28 cellular contexts compared by ENCODE assay signal in the genomic region with DNA sequence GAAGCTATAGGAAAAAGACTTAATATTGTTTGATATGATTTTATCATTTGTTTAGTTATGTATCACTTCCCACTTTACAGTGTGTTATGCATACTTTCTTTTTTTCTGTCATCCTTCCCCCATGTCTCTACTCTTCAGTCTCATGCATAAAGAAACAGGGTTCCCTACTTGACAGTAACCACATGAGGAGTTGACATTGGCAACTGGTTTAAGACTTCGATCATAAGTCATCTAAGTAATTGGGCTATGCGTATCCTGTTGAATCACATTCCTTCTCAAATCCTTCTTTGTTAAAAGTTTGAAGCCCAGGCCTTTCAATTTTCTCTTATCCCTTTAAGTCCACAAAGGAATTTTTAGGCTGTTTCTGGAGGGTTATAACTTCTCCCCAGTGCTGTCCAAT.
DNase-seq lines count a peak whose midpoint lies in the region; ATAC-seq and TF ChIP-seq lines count a peak whose summit lies in the region.
"Had no signal": no experiment of that assay in that cellular context is flagged by ENCODE, and none has a peak within 500 bp of the region (broad histone marks: within the 10 kb centered on the region; RNA-seq: fewer than 3 reads in every experiment).

No MANE protein-coding gene starts in this region.

- no peak overlapping the region for H2AFZ ChIP-seq in smooth muscle cell (ENCODE audit: low read depth)

- H3K4me2 ChIP-seq in smooth muscle cell, result peak overlapping the region; percentile 56

- H3K9ac ChIP-seq in smooth muscle cell (ENCODE audit: low read depth), result peak overlapping the region; percentile 20

- peaks cover 39% of the 10 kb centered on the region for H3K4me1 ChIP-seq in smooth muscle cell (ENCODE audit: low read depth)

- H3K4me1 Mint-ChIP-seq in activated T-cell treated with anti-CD3 and anti-CD28 coated beads, Interleukin-2, amount 50 U/mL, for 4 hours (ENCODE audit: low read depth), result peaks cover 23% of the 10 kb centered on the region

- DNase-seq in EH (ENCODE audit: low read depth) (peak; percentile 35), RPMI7951 (ENCODE audit: low read depth) (peak; percentile 33), foreskin melanocyte (peak; percentile 61), smooth muscle cell (lab: John Stamatoyannopoulos, UW; ENCODE audit: unreplicated experiment) (no peak), NCI-H146 treated with DMSO at 0.1 percent for 48 hours (lab: John Stamatoyannopoulos, UW; ENCODE audit: unreplicated experiment) (no peak), glomerular visceral epithelial cell (ENCODE audit: extremely low spot score) (no peak)
- no peak for DNase-seq in activated T-cell treated with anti-CD3 and anti-CD28 coated beads, Interleukin-2, amount 50 U/mL, for 4 hours
- DNase-seq: activated B cell treated with CpG ODN at 0.5 μM for 24 hours; activated CD4-positive, alpha-beta T cell treated with anti-CD3 and anti-CD28 coated beads, Interleukin-2, amount 50 U/mL, for 1 hour; activated naive CD4-positive, alpha-beta T cell treated with Interleukin-2 at 50 U/mL for 16 hours; activated T-cell treated with anti-CD3 and anti-CD28 coated beads, Interleukin-2, amount 50 U/mL, for 72 hours; CD8-positive, alpha-beta memory T cell; DMS 273 treated with DMSO at 0.1 percent for 48 hours; esophagus squamous epithelium; H7; NCI-H1417; NCI-H2081; NCI-H226; NCI-H526 treated with DMSO at 0.1 percent for 48 hours; SHP77 treated with DMSO at 0.1 percent for 48 hours; stimulated activated naive CD4-positive, alpha-beta T cell treated with Interleukin-2 at 50 U/mL for 16 hours; T-cell; testis had no signal

- H3K27me3 Mint-ChIP-seq in activated T-cell treated with anti-CD3 and anti-CD28 coated beads, Interleukin-2, amount 50 U/mL, for 4 hours (ENCODE audit: low read depth), result no peaks in the 10 kb centered on the region
- H3K27me3 Mint-ChIP-seq: activated B cell treated with CpG ODN at 0.5 μM for 24 hours; CD8-positive, alpha-beta memory T cell; natural killer cell treated with Interleukin-12 subunit alpha and Interleukin-12 subunit beta and Interleukin-15 and Interleukin-18, amount 100 ng/mL, for 72 hours; T-cell had no signal

- no peaks in the 10 kb centered on the region for H3K9me3 Mint-ChIP-seq in activated T-cell treated with anti-CD3 and anti-CD28 coated beads, Interleukin-2, amount 50 U/mL, for 4 hours
- H3K9me3 Mint-ChIP-seq: activated B cell treated with CpG ODN at 0.5 μM for 24 hours; activated T-cell treated with anti-CD3 and anti-CD28 coated beads, Interleukin-2, amount 50 U/mL, for 72 hours; CD8-positive, alpha-beta memory T cell; natural killer cell treated with Interleukin-12 subunit alpha and Interleukin-12 subunit beta and Interleukin-15 and Interleukin-18, amount 100 ng/mL, for 72 hours had no signal

- H3K9me3 ChIP-seq in smooth muscle cell (replicated peaks; ENCODE audit: low read depth), result no peaks in the 10 kb centered on the region
- H3K9me3 ChIP-seq: body of pancreas, esophagus squamous epithelium, testis had no signal

- no peaks in the 10 kb centered on the region for H3K79me2 ChIP-seq in smooth muscle cell (ENCODE audit: low read depth)

- no peak for TF ChIP-seq CTCF in smooth muscle cell (IDR thresholded peaks at IDR 0.05; ENCODE audit: borderline replicate concordance, insufficient read depth, poor library complexity, severe bottlenecking)

- no peaks in the 10 kb centered on the region for H3K36me3 Mint-ChIP-seq in activated T-cell treated with anti-CD3 and anti-CD28 coated beads, Interleukin-2, amount 50 U/mL, for 4 hours (ENCODE audit: insufficient read depth)

- no peaks in the 10 kb centered on the region for H3K36me3 ChIP-seq in smooth muscle cell (ENCODE audit: low read depth)
- H3K36me3 ChIP-seq: esophagus squamous epithelium had no signal

- no peak for ATAC-seq in activated T-cell treated with anti-CD3 and anti-CD28 coated beads, Interleukin-2, amount 50 U/mL, for 4 hours
- ATAC-seq: activated T-cell treated with anti-CD3 and anti-CD28 coated beads, Interleukin-2, amount 50 U/mL, for 72 hours; body of pancreas; foreskin keratinocyte; GM12878; natural killer cell treated with Interleukin-12 subunit alpha and Interleukin-12 subunit beta and Interleukin-15 and Interleukin-18, amount 100 ng/mL, for 72 hours; T-cell had no signal

- H3K4me3 ChIP-seq in smooth muscle cell, result no peak overlapping the region
- H3K4me3 ChIP-seq: body of pancreas, esophagus squamous epithelium, GM12878, skin epidermis, testis had no signal

- H4K20me1 ChIP-seq in smooth muscle cell (ENCODE audit: low read depth), result no peaks in the 10 kb centered on the region

- peak overlapping the region; percentile 59 for H3K27ac ChIP-seq in smooth muscle cell (ENCODE audit: low read depth)
- H3K27ac ChIP-seq: body of pancreas, esophagus squamous epithelium, foreskin keratinocyte, testis had no signal

- peaks cover 29% of the 10 kb centered on the region for H3F3A ChIP-seq in smooth muscle cell (ENCODE audit: low read depth)

- no peak overlapping the region for H3K4me3 Mint-ChIP-seq in activated T-cell treated with anti-CD3 and anti-CD28 coated beads, Interleukin-2, amount 50 U/mL, for 4 hours
- H3K4me3 Mint-ChIP-seq: activated B cell treated with CpG ODN at 0.5 μM for 24 hours; activated T-cell treated with anti-CD3 and anti-CD28 coated beads, Interleukin-2, amount 50 U/mL, for 72 hours; CD8-positive, alpha-beta memory T cell; natural killer cell treated with Interleukin-12 subunit alpha and Interleukin-12 subunit beta and Interleukin-15 and Interleukin-18, amount 100 ng/mL, for 72 hours; T-cell had no signal

- 54% methylated on average over 2 of the region's 2 CpGs for WGBS in smooth muscle cell (ENCODE audit: low lambda C conversion rate)

- no peaks in the 10 kb centered on the region for H3K27me3 ChIP-seq in smooth muscle cell (ENCODE audit: low read depth)
- H3K27me3 ChIP-seq: body of pancreas, esophagus squamous epithelium, foreskin keratinocyte, testis had no signal

Comparison
In these comparisons a context has a peak if more than half of its experiments do, and no peak if none do; other contexts are left out.
1. DNase-seq: peak in EH (single experiment), RPMI7951 (single experiment) and foreskin melanocyte (single experiment); none in smooth muscle cell (single experiment), NCI-H146 treated with DMSO at 0.1 percent for 48 hours (single experiment), activated T-cell treated with anti-CD3 and anti-CD28 coated beads, Interleukin-2, amount 50 U/mL, for 4 hours (single experiment) and glomerular visceral epithelial cell (single experiment).